Comparison of ENCODE assay signal across 9 cellular contexts in the genomic region with DNA sequence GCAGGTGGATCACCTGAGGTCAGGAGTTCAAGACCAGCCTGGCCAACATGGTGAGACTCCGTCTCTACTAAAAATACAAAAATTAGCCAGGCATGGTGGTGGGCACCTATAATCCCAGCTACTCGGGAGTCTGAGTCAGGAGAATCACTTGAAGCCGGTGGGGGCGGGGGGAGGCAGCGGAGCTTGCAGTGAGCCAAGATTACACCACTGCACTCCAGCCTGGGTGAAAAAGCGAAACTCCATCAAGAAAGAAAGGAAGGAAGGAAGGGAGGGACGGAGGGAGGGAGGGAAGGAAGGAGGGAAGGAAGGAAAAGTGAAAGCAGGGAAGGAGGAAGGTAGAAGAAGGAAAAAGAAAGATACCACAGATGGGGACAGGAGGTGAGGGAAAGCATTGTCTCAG. TPM values are rescaled to one million over a fixed set of nuclear protein-coding genes. Genes with fewer than 3 reads are reported as not detected.
"Had no signal": no experiment of that assay in that cellular context is flagged by ENCODE, and none has a peak within 500 bp of the region (broad histone marks: within the 10 kb centered on the region; RNA-seq: fewer than 3 reads in every experiment).

No MANE protein-coding gene starts in this region.

RNA-seq across cellular contexts. Expression of a gene that starts 40.1 kb away (rescaled TPM):
- total RNA-seq: activated CD4-positive, alpha-beta T cell treated with anti-CD3 and anti-CD28 coated beads, Interleukin-2, amount 10 ng/mL, durations not matched to agents 24 days and 14 days; activated CD8-positive, alpha-beta memory T cell treated with anti-CD3 and anti-CD28 coated beads for 36 hours; activated CD8-positive, alpha-beta T cell treated with anti-CD3 and anti-CD28 coated beads for 36 hours; activated naive CD4-positive, alpha-beta T cell treated with anti-CD3 and anti-CD28 coated beads for 36 hours; activated naive CD8-positive, alpha-beta T cell treated with anti-CD3 and anti-CD28 coated beads for 36 hours; activated T-helper 1 cell treated with anti-CD3 and anti-CD28 coated beads, Interleukin-12 subunit alpha, Interleukin-12 subunit beta, Interleukin-2, Interleukin-4 antibody, amounts not matched to agents 30 ng/mL and 10 ng/mL and 1 ng/mL, durations not matched to agents 14 hours and 24 hours and 36 hours; T-helper 1 cell treated with Interleukin-12 subunit alpha and Interleukin-12 subunit beta and Interleukin-4 antibody, amounts not matched to agents 30 ng/mL and 1 ng/mL, for 36 hours; T-helper 17 cell; T-helper 2 cell treated with Interferon-gamma antibody and Interleukin-4, amounts not matched to agents 100 ng/mL and 5 ng/mL, for 36 hours had no signal
